In genomic region chr5:76744632-76745031, GRCh38 we compare ENCODE assay signal across 31 cellular contexts.
"Had no signal": no experiment of that assay in that cellular context is flagged by ENCODE, and none has a peak within 500 bp of the region (broad histone marks: within the 10 kb centered on the region; RNA-seq: fewer than 3 reads in every experiment).

No MANE protein-coding gene starts in this region.

- DNase-seq: activated CD4-positive, alpha-beta memory T cell treated with anti-CD3 and anti-CD28 coated beads, Interleukin-2, amount 10 ng/mL, durations not matched to agents 7 days and 5 days; activated CD4-positive, alpha-beta T cell treated with anti-CD3 and anti-CD28 coated beads for 36 hours; activated CD4-positive, alpha-beta T cell treated with anti-CD3 and anti-CD28 coated beads, Interleukin-2, amount 10 ng/mL, durations not matched to agents 24 days and 14 days; activated CD4-positive, CD25-positive, alpha-beta regulatory T cell; activated CD4-positive, CD25-positive, alpha-beta regulatory T cell treated with anti-CD3 and anti-CD28 coated beads, Interleukin-2, amount 50 U/mL, for 72 hours; activated CD8-positive, alpha-beta memory T cell treated with anti-CD3 and anti-CD28 coated beads, Interleukin-2, amount 50 U/mL, for 4 hours; activated effector memory CD4-positive, alpha-beta T cell treated with anti-CD3 and anti-CD28 coated beads, Interleukin-2, amount 50 U/mL, for 16 hours; activated naive CD4-positive, alpha-beta T cell treated with anti-CD3 and anti-CD28 coated beads for 36 hours; activated naive CD8-positive, alpha-beta T cell treated with anti-CD3 and anti-CD28 coated beads, Interleukin-2, amount 10 ng/mL, durations not matched to agents 7 days and 5 days; activated T-cell treated with anti-CD3 and anti-CD28 coated beads, Interleukin-2, amount 50 U/mL, for 1 hour; activated T-cell treated with anti-CD3 and anti-CD28 coated beads, Interleukin-2, amount 50 U/mL, for 48 hours; cortex of kidney; dermis blood vessel endothelial cell; effector CD4-positive, alpha-beta T cell; effector memory CD8-positive, alpha-beta T cell; erythroblast; foreskin keratinocyte; gastrocnemius medialis; glutamatergic neuron; heart left ventricle; T-helper 1 cell; T-helper 17 cell had no signal

- H3K27ac Mint-ChIP-seq: activated CD4-positive, alpha-beta memory T cell treated with anti-CD3 and anti-CD28 coated beads, Interleukin-2, amount 10 ng/mL, durations not matched to agents 7 days and 5 days; activated CD4-positive, alpha-beta T cell treated with anti-CD3 and anti-CD28 coated beads for 36 hours; activated CD4-positive, alpha-beta T cell treated with anti-CD3 and anti-CD28 coated beads, Interleukin-2, amount 10 ng/mL, durations not matched to agents 24 days and 14 days; activated naive CD4-positive, alpha-beta T cell treated with anti-CD3 and anti-CD28 coated beads for 36 hours; activated naive CD4-positive, alpha-beta T cell treated with anti-CD3 and anti-CD28 coated beads, Interleukin-2, amount 50 U/mL, for 72 hours; activated naive CD8-positive, alpha-beta T cell treated with anti-CD3 and anti-CD28 coated beads, Interleukin-2, amount 10 ng/mL, durations not matched to agents 7 days and 5 days; activated T-helper 1 cell treated with anti-CD3 and anti-CD28 coated beads, Interleukin-12 subunit alpha, Interleukin-12 subunit beta, Interleukin-2, Interleukin-4 antibody, amounts not matched to agents 30 ng/mL and 10 ng/mL and 1 ng/mL, durations not matched to agents 14 hours and 24 hours and 36 hours; activated T-helper 2 cell treated with anti-CD3 and anti-CD28 coated beads, Interferon-gamma antibody, Interleukin-2, Interleukin-4, amounts not matched to agents 10 μg/mL and 5 μg/mL and 100 μg/mL, durations not matched to agents 14 hours and 24 hours and 36 hours; brain; effector memory CD8-positive, alpha-beta T cell; T-helper 17 cell had no signal

- H3K4me1 ChIP-seq: ascending aorta, breast epithelium, esophagus muscularis mucosa, foreskin keratinocyte, gastrocnemius medialis had no signal

- H3K4me3 Mint-ChIP-seq: activated CD4-positive, alpha-beta memory T cell treated with anti-CD3 and anti-CD28 coated beads, Interleukin-2, amount 10 ng/mL, durations not matched to agents 7 days and 5 days; activated CD4-positive, alpha-beta T cell treated with anti-CD3 and anti-CD28 coated beads for 36 hours; activated CD4-positive, alpha-beta T cell treated with anti-CD3 and anti-CD28 coated beads, Interleukin-2, amount 10 ng/mL, durations not matched to agents 24 days and 14 days; activated naive CD4-positive, alpha-beta T cell treated with anti-CD3 and anti-CD28 coated beads for 36 hours; activated naive CD8-positive, alpha-beta T cell treated with anti-CD3 and anti-CD28 coated beads, Interleukin-2, amount 10 ng/mL, durations not matched to agents 7 days and 5 days; activated T-helper 1 cell treated with anti-CD3 and anti-CD28 coated beads, Interleukin-12 subunit alpha, Interleukin-12 subunit beta, Interleukin-2, Interleukin-4 antibody, amounts not matched to agents 30 ng/mL and 10 ng/mL and 1 ng/mL, durations not matched to agents 14 hours and 24 hours and 36 hours; brain; effector memory CD8-positive, alpha-beta T cell; T-helper 17 cell had no signal

- H3K27me3 Mint-ChIP-seq: activated CD4-positive, alpha-beta memory T cell treated with anti-CD3 and anti-CD28 coated beads, Interleukin-2, amount 10 ng/mL, durations not matched to agents 7 days and 5 days; activated CD4-positive, alpha-beta T cell treated with anti-CD3 and anti-CD28 coated beads for 36 hours; effector memory CD8-positive, alpha-beta T cell had no signal

- H3K4me1 Mint-ChIP-seq: brain had no signal

- H3K9me3 ChIP-seq: ascending aorta, breast epithelium, esophagus muscularis mucosa, gastrocnemius medialis, heart left ventricle had no signal

- H3K36me3 ChIP-seq: ascending aorta, breast epithelium, cardiac muscle cell, esophagus muscularis mucosa, gastrocnemius medialis, heart left ventricle had no signal

- H3K36me3 Mint-ChIP-seq: activated naive CD8-positive, alpha-beta T cell treated with anti-CD3 and anti-CD28 coated beads, Interleukin-2, amount 10 ng/mL, durations not matched to agents 7 days and 5 days; brain had no signal

- H3K27me3 ChIP-seq: ascending aorta, breast epithelium, cardiac muscle cell, foreskin keratinocyte, gastrocnemius medialis, heart left ventricle had no signal

- H3K27ac ChIP-seq: ascending aorta, breast epithelium, cardiac muscle cell, esophagus muscularis mucosa, foreskin keratinocyte, gastrocnemius medialis, heart left ventricle had no signal

- H3K4me3 ChIP-seq: ascending aorta, breast epithelium, cardiac muscle cell, esophagus muscularis mucosa, gastrocnemius medialis, heart left ventricle had no signal

- H3K9me3 Mint-ChIP-seq: activated CD4-positive, alpha-beta memory T cell treated with anti-CD3 and anti-CD28 coated beads, Interleukin-2, amount 10 ng/mL, durations not matched to agents 7 days and 5 days; activated CD4-positive, alpha-beta T cell treated with anti-CD3 and anti-CD28 coated beads, Interleukin-2, amount 10 ng/mL, durations not matched to agents 24 days and 14 days; activated naive CD4-positive, alpha-beta T cell treated with anti-CD3 and anti-CD28 coated beads for 36 hours; activated naive CD4-positive, alpha-beta T cell treated with anti-CD3 and anti-CD28 coated beads, Interleukin-2, amount 50 U/mL, for 72 hours; activated naive CD8-positive, alpha-beta T cell treated with anti-CD3 and anti-CD28 coated beads, Interleukin-2, amount 10 ng/mL, durations not matched to agents 7 days and 5 days; activated T-helper 1 cell treated with anti-CD3 and anti-CD28 coated beads, Interleukin-12 subunit alpha, Interleukin-12 subunit beta, Interleukin-2, Interleukin-4 antibody, amounts not matched to agents 30 ng/mL and 10 ng/mL and 1 ng/mL, durations not matched to agents 14 hours and 24 hours and 36 hours; activated T-helper 2 cell treated with anti-CD3 and anti-CD28 coated beads, Interferon-gamma antibody, Interleukin-2, Interleukin-4, amounts not matched to agents 10 μg/mL and 5 μg/mL and 100 μg/mL, durations not matched to agents 14 hours and 24 hours and 36 hours; effector memory CD8-positive, alpha-beta T cell had no signal

- FAIRE-seq: colon had no signal
